In the genomic region with DNA sequence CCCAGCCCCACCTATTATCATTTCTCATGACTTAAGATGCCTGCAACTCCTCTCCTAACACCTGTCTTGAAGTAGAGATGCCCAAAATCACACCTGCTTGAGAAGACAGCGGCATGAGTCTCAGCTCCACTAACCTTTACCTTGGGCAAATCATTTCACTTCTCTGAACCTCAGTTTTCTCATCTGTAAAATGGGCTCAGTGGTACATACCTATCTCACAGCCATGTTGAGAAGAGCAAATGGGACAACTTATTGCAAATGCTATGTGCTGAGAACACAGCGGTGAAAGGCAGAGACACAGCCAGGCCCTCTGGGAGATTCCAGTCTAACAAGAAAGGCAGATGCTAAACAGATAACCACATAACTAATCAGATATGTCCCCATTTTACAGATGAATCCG, we compare ENCODE assay signal across 13 cellular contexts. TPM values are rescaled to one million over a fixed set of nuclear protein-coding genes. Genes with fewer than 3 reads are reported as not detected.
"Had no signal": no experiment of that assay in that cellular context is flagged by ENCODE, and none has a peak within 500 bp of the region (broad histone marks: within the 10 kb centered on the region; RNA-seq: fewer than 3 reads in every experiment).

No MANE protein-coding gene starts in this region.

- FAIRE-seq: keratinocyte, small intestine had no signal

- H3K27me3 ChIP-seq: esophagus squamous epithelium, gastroesophageal sphincter, suprapubic skin, tibial artery had no signal

- H3K36me3 ChIP-seq: suprapubic skin had no signal

- H3K27ac ChIP-seq: suprapubic skin, tibial artery had no signal

- H3K9me3 ChIP-seq: esophagus squamous epithelium, gastroesophageal sphincter, suprapubic skin, tibial artery had no signal

- ATAC-seq: naive thymus-derived CD8-positive, alpha-beta T cell had no signal

- DNase-seq: esophagus squamous epithelium; immature natural killer cell; mammary epithelial cell; naive thymus-derived CD8-positive, alpha-beta T cell; stimulated activated CD4-positive, alpha-beta T cell treated with anti-CD3 and anti-CD28 coated beads, Interleukin-12 subunit alpha, Interleukin-12 subunit beta, amount 100 ng/mL, for 4 hours; stimulated activated naive CD4-positive, alpha-beta T cell treated with Interleukin-2 at 50 U/mL for 16 hours; tibial artery had no signal

- H3K4me1 Mint-ChIP-seq: central memory CD8-positive, alpha-beta T cell; immature natural killer cell had no signal

- H3K9me3 Mint-ChIP-seq: central memory CD8-positive, alpha-beta T cell; dendritic cell treated with granulocyte-macrophage colony-stimulating factor and Interleukin-4, amounts not matched to agents 40 ng/mL and 50 ng/mL, for 4 days; immature natural killer cell; naive thymus-derived CD8-positive, alpha-beta T cell had no signal

- H3K4me3 ChIP-seq: esophagus squamous epithelium, gastroesophageal sphincter, suprapubic skin, tibial artery had no signal

- H3K36me3 Mint-ChIP-seq: immature natural killer cell; naive thymus-derived CD8-positive, alpha-beta T cell had no signal

- H3K27ac Mint-ChIP-seq: dendritic cell treated with granulocyte-macrophage colony-stimulating factor and Interleukin-4, amounts not matched to agents 40 ng/mL and 50 ng/mL, for 4 days; immature natural killer cell; naive thymus-derived CD8-positive, alpha-beta T cell had no signal

- H3K4me3 Mint-ChIP-seq: central memory CD8-positive, alpha-beta T cell; dendritic cell treated with granulocyte-macrophage colony-stimulating factor and Interleukin-4, amounts not matched to agents 40 ng/mL and 50 ng/mL, for 4 days; immature natural killer cell; naive thymus-derived CD8-positive, alpha-beta T cell had no signal

RNA-seq across cellular contexts. Expression of a gene that starts 7.8 kb away (rescaled TPM):
- total RNA-seq: naive thymus-derived CD8-positive, alpha-beta T cell had no signal
